ENCODE assay signal across 10 cellular contexts in genomic region chr5:151656311-151656710, GRCh38.
"Had no signal": no experiment of that assay in that cellular context is flagged by ENCODE, and none has a peak within 500 bp of the region (broad histone marks: within the 10 kb centered on the region; RNA-seq: fewer than 3 reads in every experiment).

No MANE protein-coding gene starts in this region.

- H3K9me3 Mint-ChIP-seq: GM23338, H9 had no signal

- H3K27ac Mint-ChIP-seq: GM23338, H9 had no signal

- ATAC-seq: GM23338, HCT116 had no signal

- H3K9ac ChIP-seq: GM23248 had no signal

- DNase-seq: GM23248, GOT3, H7, H9, HCEC 1CT had no signal

- H3K4me1 ChIP-seq: HAP-1 had no signal

- H3K4me2 ChIP-seq: GM23338 had no signal

- H3K4me3 ChIP-seq: GM23248, GM23338, HAP-1 had no signal

- H3K9me3 ChIP-seq: HAP-1 had no signal

- H3K36me3 ChIP-seq: HAP-1 had no signal

- H3K27ac ChIP-seq: GM23248 had no signal

- H2AFZ ChIP-seq: GM23248, GM23338 had no signal

- H3K4me3 Mint-ChIP-seq: GM23338, H9 had no signal

- FAIRE-seq: H1, H54 had no signal
